ENCODE assay signal across 1 cellular context in the genomic region with DNA sequence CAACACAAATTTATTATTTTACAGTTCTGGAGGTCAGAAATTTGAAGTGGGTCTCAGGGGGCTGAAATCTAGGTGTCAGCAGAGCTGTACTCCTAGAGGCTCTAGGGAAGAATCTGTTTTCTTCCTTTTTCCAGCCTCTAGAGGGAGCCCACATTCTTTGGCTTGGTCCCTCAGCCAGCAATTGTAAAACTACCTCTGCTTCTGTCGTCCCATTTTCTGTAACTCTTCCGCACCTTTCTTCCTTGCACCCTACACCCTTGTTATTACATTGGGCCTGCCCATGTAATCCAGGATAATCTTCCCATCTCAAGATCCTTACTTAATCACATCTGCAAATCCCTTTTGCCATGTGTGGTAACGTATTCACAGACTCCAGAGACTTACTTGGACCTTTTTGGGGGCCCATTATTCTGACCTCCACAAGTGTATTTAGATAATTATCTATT.
TF ChIP-seq lines count a peak whose summit lies in the region.

No MANE protein-coding gene starts in this region.

TF ChIP-seq in HCT116, 20 proteins besides CTCF, POLR2A, EP300 and RAD21:
- TF ChIP-seq YY1 (IDR thresholded peaks at IDR 0.05; ENCODE audit: extremely low read depth, insufficient replicate concordance, low read depth, low read length) (peak; percentile 62), POLR2AphosphoS5 (IDR thresholded peaks at IDR 0.05; ENCODE audit: low read depth, low read length) (no peak), EZH2 (IDR thresholded peaks at IDR 0.05) (no peak)
